Comparison of ENCODE assay signal across 8 cellular contexts in the genomic region with DNA sequence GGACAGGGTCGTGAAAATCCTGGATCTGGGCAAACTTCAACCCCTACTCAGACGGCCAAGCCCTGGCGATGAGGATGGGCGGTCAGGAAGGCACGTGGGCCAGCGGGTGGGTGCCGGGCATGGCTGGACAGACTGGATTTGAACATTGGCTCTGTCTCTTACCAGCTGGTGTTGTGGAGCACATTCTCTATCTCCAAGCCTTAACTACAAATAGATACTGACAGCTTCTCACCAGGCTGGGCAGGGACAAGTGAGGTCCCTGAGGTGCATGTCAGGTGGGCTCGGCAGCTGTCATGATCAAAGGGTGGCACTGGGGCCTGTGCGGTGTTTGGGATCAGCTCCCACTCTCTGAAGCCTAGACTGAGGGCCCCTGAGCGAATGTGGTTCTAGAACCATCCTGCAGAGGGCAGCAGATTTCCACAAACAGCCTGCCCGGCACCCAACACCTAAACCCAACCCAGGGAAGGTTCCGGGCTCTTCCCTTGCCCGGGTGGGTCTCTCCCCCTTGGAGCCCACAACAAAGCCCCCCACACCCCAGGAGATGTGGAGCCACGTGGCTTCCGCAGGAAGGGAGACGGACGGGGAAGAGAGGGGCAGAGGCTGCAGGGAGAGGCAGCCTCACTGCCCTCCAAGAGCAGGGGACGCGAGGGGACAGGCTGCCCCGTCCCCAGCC. TPM values are rescaled to one million over a fixed set of nuclear protein-coding genes. Genes with fewer than 3 reads are reported as not detected.
DNase-seq lines count a peak whose midpoint lies in the region; ATAC-seq, FAIRE-seq and TF ChIP-seq lines count a peak whose summit lies in the region.

No MANE protein-coding gene starts in this region.

- TF ChIP-seq CTCF in K562 (IDR thresholded peaks at IDR 0.05 in 2 of 3, conservative IDR thresholded peaks at IDR 0.05 in 1 of 3; ENCODE audit: insufficient read depth in 2 of 3, low read depth in 1 of 3, low read length in 3 of 3): peak; percentile 80 to 89 (median 87)

- H3K27me3 ChIP-seq in K562 (ENCODE audit: control insufficient read depth in 2 of 2, insufficient read depth in 2 of 2, low read length in 2 of 2): no peaks in the 10 kb centered on the region
- H3K27me3 ChIP-seq in iPS DF 6.9 (ENCODE audit: control insufficient read depth, insufficient read depth, low read length): no peaks in the 10 kb centered on the region
- no peaks in the 10 kb centered on the region for H3K27me3 ChIP-seq in small intestine (ENCODE audit: control insufficient read depth in 2 of 2, insufficient read depth in 2 of 2, low read length in 2 of 2)

- ATAC-seq in K562: peak; percentile 88

- H3K36me3 ChIP-seq in K562 (ENCODE audit: control insufficient read depth, insufficient read depth, low read length): peaks cover 23% of the 10 kb centered on the region; the same call in 2 of the 3 replicates
- peaks cover 9% of the 10 kb centered on the region; the same call in 1 of the 2 replicates for H3K36me3 ChIP-seq in iPS DF 6.9 (ENCODE audit: control insufficient read depth, insufficient read depth, low read length)
- H3K36me3 ChIP-seq in small intestine (ENCODE audit: control insufficient read depth in 2 of 2, insufficient read depth in 2 of 2, low read length in 2 of 2): peaks cover 3 to 7% of the 10 kb centered on the region in 2 donors

- intact Hi-C loops in K562 (cut with micrococcal nuclease): loop anchor here (2.0 to 10.0 kb wide), 2 partner anchors 236 to 1294 kb away; no protein-coding TSS in a partner anchor

- H3K4me1 ChIP-seq in K562 (replicated peaks in 1 of 2; ENCODE audit: control insufficient read depth in 2 of 2, insufficient read depth in 2 of 2, low read length in 2 of 2) (peaks cover 0 to 20% of the 10 kb centered on the region in 2 experiments; a peak in 4 of 5 replicates), iPS DF 6.9 (ENCODE audit: control insufficient read depth, insufficient read depth, low read length) (no peaks in the 10 kb centered on the region), small intestine (ENCODE audit: control insufficient read depth in 2 of 2, insufficient read depth in 1 of 2, low read depth in 1 of 2, low read length in 1 of 2) (no peaks in the 10 kb centered on the region)

- H3K9me3 ChIP-seq in K562 (replicated peaks; ENCODE audit: control insufficient read depth, insufficient read depth, low read depth, low read length) (no peaks in the 10 kb centered on the region), iPS DF 6.9 (ENCODE audit: control insufficient read depth, insufficient read depth, low read length) (no peaks in the 10 kb centered on the region), small intestine (ENCODE audit: control insufficient read depth, low read depth) (no peaks in the 10 kb centered on the region)

- H3K9me1 ChIP-seq in K562 (ENCODE audit: control insufficient read depth, insufficient read depth, low read length): no peaks in the 10 kb centered on the region

- in situ Hi-C loops in K562 (cut with MboI): loop anchor here (25.0 kb wide), 1 partner anchor 1282 kb away; no protein-coding TSS in a partner anchor

- peaks cover 16% of the 10 kb centered on the region for H4K20me1 ChIP-seq in K562 (replicated peaks; ENCODE audit: control insufficient read depth, insufficient read depth, low read length)

- CTCF ChIA-PET in K562 (lab: Yijun Ruan, JAX; ENCODE audit: low intra/inter-chr PET ratio): interaction anchor here (0.8 to 3.3 kb wide), 3 partner anchors 21 to 1294 kb away, joined by 3 to 24 read pairs (median 7); no protein-coding TSS in a partner anchor

- peak; percentile 93 for FAIRE-seq in K562 (lab: Jason Lieb, UNC)
- no peak for FAIRE-seq in small intestine (lab: Jason Lieb, UNC)

- H3K4me3 ChIP-seq in K562 (no peak overlapping the region), iPS DF 6.9 (ENCODE audit: low read length) (no peak overlapping the region), small intestine (ENCODE audit: low read depth in 1 of 2, low read length in 2 of 2) (no peak overlapping the region)

- no TSS peak for BruUV-seq in K562 (replicated peaks; lab: Mats Ljungman, UMichigan)

- H3K4me2 ChIP-seq in K562 (ENCODE audit: insufficient read depth, low read length): 0 out of 2 replicates have a peak overlapping the region, but pooled peaks have one; percentile 27

- TF ChIP-seq RAD21 in K562 (CRISPR knock-in tag; conservative IDR thresholded peaks at IDR 0.05 in 1 of 2, IDR thresholded peaks at IDR 0.05 in 1 of 2): peak; percentile 67 to 85

- POLR2A ChIA-PET in K562 (lab: Yijun Ruan, JAX): interaction anchor here (0.9 kb wide), 1 partner anchor 13 kb away, joined by 3 read pairs; no protein-coding TSS in a partner anchor

- 17% methylated on average over 15 of the region's 20 CpGs for WGBS in K562 (ENCODE audit: insufficient coverage, low coverage, missing lambda C conversion rate)
- no CpG with 5 or more reads among the region's 20 CpGs for WGBS in iPS DF 6.9 (ENCODE audit: insufficient coverage, insufficient read length)
- WGBS in small intestine, 3 donors: 15 to 27% (median 16%) methylated on average over 18 to 20 of the region's 20 CpGs

- H3K27ac ChIP-seq in K562 (ENCODE audit: extremely low read depth, low read depth, low read length): no peak overlapping the region
- no peak overlapping the region for H3K27ac ChIP-seq in iPS DF 6.9 (ENCODE audit: low read length)
- no peak overlapping the region for H3K27ac ChIP-seq in small intestine (ENCODE audit: low read depth in 1 of 2, low read length in 1 of 2)

- TF ChIP-seq EP300 in K562 (IDR thresholded peaks at IDR 0.05; ENCODE audit: low read length): no peak

- no peak for TF ChIP-seq POLR2A in K562 (conservative IDR thresholded peaks at IDR 0.05)

- no peaks in the 10 kb centered on the region for H3K79me2 ChIP-seq in K562 (ENCODE audit: control insufficient read depth, insufficient read depth, low read length)

- DNase-seq in NCI-H2107 treated with DMSO at 0.1 percent for 48 hours (lab: John Stamatoyannopoulos, UW; ENCODE audit: unreplicated experiment): peak; percentile 30
- DNase-seq in NCI-H2107 (lab: John Stamatoyannopoulos, UW): no peak
- peak; percentile 28 for DNase-seq in HCEC 1CT
- DNase-seq in M059J (ENCODE audit: low read depth): peak; percentile 57
- DNase-seq in T1000 (lab: John Stamatoyannopoulos, UW): peak; percentile 20
- DNase-seq in K562 (ENCODE audit: extremely low read depth in 1 of 4, low spot score in 3 of 4): peak; percentile 77 to 83 (median 80)
- DNase-seq in iPS DF 6.9 (ENCODE audit: low read depth, low spot score): peak; percentile 73
- DNase-seq in small intestine: peak; percentile 65

- H2AFZ ChIP-seq in K562 (ENCODE audit: low read depth, low read length): 0 out of 2 replicates have a peak overlapping the region, but pooled peaks have one; percentile 61

- peak overlapping the region in 1 of 2 experiments; percentile 74; a peak in 1 of 4 replicates for H3K9ac ChIP-seq in K562 (ENCODE audit: insufficient read depth in 1 of 2, low read depth in 2 of 2, low read length in 2 of 2)

TF ChIP-seq in K562, 482 proteins besides CTCF, POLR2A, EP300 and RAD21 (continues in another document):
- no peak for TF ChIP-seq SRSF3 (IDR thresholded peaks at IDR 0.05; ENCODE audit: insufficient read depth, low read length)
- TF ChIP-seq FOXA3 (CRISPR knock-in tag; conservative IDR thresholded peaks at IDR 0.05 in 1 of 2, IDR thresholded peaks at IDR 0.05 in 1 of 2): no peak
- no peak for TF ChIP-seq ZNF668 (CRISPR knock-in tag; IDR thresholded peaks at IDR 0.05)

RNA-seq across cellular contexts. Expression of gene RGMA, which starts 58.4 kb away (rescaled TPM):
- not detected in 2 replicates for total RNA-seq in M059J (2014; rRNA removed; shearing (Covaris generic))
- total RNA-seq in K562 (2011; cell fraction: chromatin; rRNA removed; ENCODE audit: low replicate concordance): not detected in 2 replicates
- total RNA-seq in K562 (2011; cell fraction: nucleolus; rRNA removed): 0.53 TPM in 1 of 2 replicates, not detected in the other
- total RNA-seq in K562 (2011; cell fraction: nucleoplasm; rRNA removed): not detected in 2 replicates
- total RNA-seq in K562 (2014; rRNA removed) (0.05 TPM in 1 of 2 replicates, not detected in the other), K562 (2014; rRNA removed; fragmentation: Illumina TruSeq; extraction: Trizol) (not detected in 2 replicates), K562 (2015; rRNA removed; fragmentation: Illumina TruSeq; extraction: Trizol) (not detected in 2 replicates), K562 (2021) (0.04 TPM in 1 of 2 replicates, not detected in the other)
- polyA plus RNA-seq in K562 (2011; rRNA removed) (not detected in 2 replicates), K562 (2014; fragmentation: Illumina TruSeq; extraction: Trizol) (not detected in 2 replicates), K562 (2014; fragmentation: Nextera tagmentation; extraction: Ambion mirVana) (under 1 TPM; 0.03 TPM), K562 (2014; rRNA removed) (not detected in 2 replicates), small intestine (10 to 100 TPM in 1 of 3 donors, 1 to 10 TPM in 1, not detected in 1; 1.1 to 15.2 TPM)
- not detected in 2 replicates for polyA plus RNA-seq in K562 (2011; cell fraction: cytosol; rRNA removed)
- not detected in 2 replicates for polyA plus RNA-seq in K562 (2011; cell fraction: nucleus; rRNA removed)
- polyA plus RNA-seq in K562 (2012): 0.12 and 0.28 TPM in 2 replicates
- not detected in 2 replicates for polyA minus RNA-seq in K562 (2011; rRNA and poly(A)+ RNA removed)
- not detected in 2 replicates for polyA minus RNA-seq in K562 (2011; cell fraction: cytosol; rRNA and poly(A)+ RNA removed)
- not detected in 2 replicates for polyA minus RNA-seq in K562 (2011; cell fraction: nucleus; rRNA and poly(A)+ RNA removed)
